17 cellular contexts compared by ENCODE assay signal in the genomic region with DNA sequence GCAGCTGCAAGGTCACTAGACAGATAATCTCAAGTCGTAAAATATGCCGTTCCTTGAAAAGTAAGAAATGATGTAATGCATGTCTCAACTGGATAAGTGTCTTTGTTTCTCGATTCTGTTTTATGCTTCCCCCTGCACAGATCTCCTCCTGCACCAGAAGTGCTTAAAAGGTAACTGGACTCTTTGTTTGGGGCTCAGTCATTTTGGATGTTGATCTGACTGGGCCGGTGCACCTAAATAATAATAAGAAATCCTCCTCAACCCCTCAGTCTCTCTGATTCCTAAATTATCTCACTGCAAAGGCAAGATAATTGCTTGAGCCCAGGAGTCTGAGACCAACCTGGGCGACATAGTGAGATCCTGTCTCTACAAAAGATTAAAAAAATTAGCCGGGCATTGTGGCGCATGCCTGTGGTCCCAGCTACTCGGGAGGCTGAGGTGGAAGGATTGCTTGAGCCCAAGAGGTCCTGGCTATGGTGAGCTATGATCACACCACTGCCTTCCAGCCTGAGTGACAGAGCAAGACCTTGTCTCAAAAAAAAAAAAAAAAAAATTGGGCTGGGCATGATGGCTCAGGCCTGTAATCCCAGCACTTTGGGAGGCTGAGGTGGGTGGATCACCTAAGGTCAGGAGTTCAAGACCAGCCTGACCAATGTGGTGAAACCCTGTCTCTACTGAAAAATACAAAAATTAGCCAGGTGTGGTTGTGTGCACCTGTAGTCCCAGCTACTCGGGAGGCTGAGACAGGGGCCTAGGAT. TPM values are rescaled to one million over a fixed set of nuclear protein-coding genes. Genes with fewer than 3 reads are reported as not detected.
"Had no signal": no experiment of that assay in that cellular context is flagged by ENCODE, and none has a peak within 500 bp of the region (broad histone marks: within the 10 kb centered on the region; RNA-seq: fewer than 3 reads in every experiment).

No MANE protein-coding gene starts in this region.

RNA-seq across cellular contexts. Expression of gene CYP2A6, which starts 14.7 kb away (rescaled TPM):
- total RNA-seq: activated CD4-positive, alpha-beta T cell treated with anti-CD3 and anti-CD28 coated beads for 36 hours; activated CD8-positive, alpha-beta memory T cell treated with anti-CD3 and anti-CD28 coated beads, Interleukin-2, amount 10 ng/mL, durations not matched to agents 7 days and 5 days; activated CD8-positive, alpha-beta T cell treated with anti-CD3 and anti-CD28 coated beads, Interleukin-2, amount 10 ng/mL, durations not matched to agents 7 days and 5 days; activated T-helper 2 cell treated with anti-CD3 and anti-CD28 coated beads, Interferon-gamma antibody, Interleukin-2, Interleukin-4, amounts not matched to agents 10 μg/mL and 5 μg/mL and 100 μg/mL, durations not matched to agents 14 hours and 24 hours and 36 hours; endodermal cell; esophagus squamous epithelium; gastroesophageal sphincter; left cardiac atrium; mononuclear cell; natural killer cell; right cardiac atrium; temporal lobe; ureter had no signal
- polyA plus RNA-seq: keratinocyte, right cardiac atrium had no signal

RNA-seq across cellular contexts. Expression of gene CYP2A7, which starts 17.1 kb away (rescaled TPM):
- total RNA-seq: activated CD4-positive, alpha-beta T cell treated with anti-CD3 and anti-CD28 coated beads for 36 hours; activated CD8-positive, alpha-beta memory T cell treated with anti-CD3 and anti-CD28 coated beads, Interleukin-2, amount 10 ng/mL, durations not matched to agents 7 days and 5 days; activated CD8-positive, alpha-beta T cell treated with anti-CD3 and anti-CD28 coated beads, Interleukin-2, amount 10 ng/mL, durations not matched to agents 7 days and 5 days; activated T-helper 2 cell treated with anti-CD3 and anti-CD28 coated beads, Interferon-gamma antibody, Interleukin-2, Interleukin-4, amounts not matched to agents 10 μg/mL and 5 μg/mL and 100 μg/mL, durations not matched to agents 14 hours and 24 hours and 36 hours; breast epithelium; endodermal cell; esophagus squamous epithelium; gastroesophageal sphincter; left cardiac atrium; mononuclear cell; natural killer cell; omental fat pad; right cardiac atrium; temporal lobe; tibial nerve; ureter had no signal
- polyA plus RNA-seq: keratinocyte, right cardiac atrium had no signal
